Comparison of ENCODE assay signal across 36 cellular contexts in genomic region chr6:110246900-110247546, GRCh38.
"Had no signal": no experiment of that assay in that cellular context is flagged by ENCODE, and none has a peak within 500 bp of the region (broad histone marks: within the 10 kb centered on the region; RNA-seq: fewer than 3 reads in every experiment).

No MANE protein-coding gene starts in this region.

- H3K27ac Mint-ChIP-seq: activated B cell treated with CpG ODN at 0.5 μM for 24 hours; activated CD4-positive, alpha-beta memory T cell treated with anti-CD3 and anti-CD28 coated beads for 36 hours; activated CD4-positive, alpha-beta T cell treated with anti-CD3 and anti-CD28 coated beads, Interleukin-2, amount 10 ng/mL, durations not matched to agents 24 days and 14 days; activated CD8-positive, alpha-beta T cell treated with anti-CD3 and anti-CD28 coated beads for 36 hours; activated naive CD4-positive, alpha-beta T cell treated with anti-CD3 and anti-CD28 coated beads for 36 hours; activated naive CD4-positive, alpha-beta T cell treated with anti-CD3 and anti-CD28 coated beads, Interleukin-2, amount 50 U/mL, for 72 hours; activated naive CD8-positive, alpha-beta T cell treated with anti-CD3 and anti-CD28 coated beads for 36 hours; activated T-cell treated with anti-CD3 and anti-CD28 coated beads, Interleukin-2, amount 50 U/mL, for 72 hours; activated T-helper 1 cell treated with anti-CD3 and anti-CD28 coated beads, Interleukin-12 subunit alpha, Interleukin-12 subunit beta, Interleukin-2, Interleukin-4 antibody, amounts not matched to agents 30 ng/mL and 10 ng/mL and 1 ng/mL, durations not matched to agents 14 hours and 24 hours and 36 hours; activated T-helper 17 cell treated with anti-CD3 and anti-CD28 coated beads, Interleukin-2, amount 50 U/mL, for 72 hours; T-helper 1 cell treated with Interleukin-12 subunit alpha and Interleukin-12 subunit beta and Interleukin-4 antibody, amounts not matched to agents 30 μg/mL and 1 μg/mL, for 36 hours; T-helper 2 cell treated with Interferon-gamma antibody and Interleukin-4, amounts not matched to agents 5 μg/mL and 100 μg/mL, for 36 hours had no signal

- H3K4me1 ChIP-seq: adrenal gland, body of pancreas, breast epithelium had no signal

- H3K36me3 ChIP-seq: adrenal gland, brain microvascular endothelial cell, breast epithelium had no signal

- ATAC-seq: activated CD8-positive, alpha-beta T cell treated with anti-CD3 and anti-CD28 coated beads for 36 hours; activated naive CD4-positive, alpha-beta T cell treated with anti-CD3 and anti-CD28 coated beads, Interleukin-2, amount 50 U/mL, for 72 hours; activated T-cell treated with anti-CD3 and anti-CD28 coated beads, Interleukin-2, amount 50 U/mL, for 4 hours; activated T-cell treated with anti-CD3 and anti-CD28 coated beads, Interleukin-2, amount 50 U/mL, for 72 hours; activated T-helper 17 cell treated with anti-CD3 and anti-CD28 coated beads, Interleukin-2, amount 50 U/mL, for 72 hours; body of pancreas had no signal

- H3K4me3 Mint-ChIP-seq: activated B cell treated with CpG ODN at 0.5 μM for 24 hours; activated CD4-positive, alpha-beta memory T cell treated with anti-CD3 and anti-CD28 coated beads for 36 hours; activated CD4-positive, alpha-beta T cell treated with anti-CD3 and anti-CD28 coated beads, Interleukin-2, amount 10 ng/mL, durations not matched to agents 24 days and 14 days; activated CD8-positive, alpha-beta T cell treated with anti-CD3 and anti-CD28 coated beads for 36 hours; activated naive CD4-positive, alpha-beta T cell treated with anti-CD3 and anti-CD28 coated beads for 36 hours; activated naive CD8-positive, alpha-beta T cell treated with anti-CD3 and anti-CD28 coated beads for 36 hours; activated T-cell treated with anti-CD3 and anti-CD28 coated beads, Interleukin-2, amount 50 U/mL, for 4 hours; activated T-cell treated with anti-CD3 and anti-CD28 coated beads, Interleukin-2, amount 50 U/mL, for 72 hours; activated T-helper 1 cell treated with anti-CD3 and anti-CD28 coated beads, Interleukin-12 subunit alpha, Interleukin-12 subunit beta, Interleukin-2, Interleukin-4 antibody, amounts not matched to agents 30 ng/mL and 10 ng/mL and 1 ng/mL, durations not matched to agents 14 hours and 24 hours and 36 hours; activated T-helper 17 cell treated with anti-CD3 and anti-CD28 coated beads, Interleukin-2, amount 50 U/mL, for 72 hours; T-helper 1 cell treated with Interleukin-12 subunit alpha and Interleukin-12 subunit beta and Interleukin-4 antibody, amounts not matched to agents 30 μg/mL and 1 μg/mL, for 36 hours; T-helper 2 cell treated with Interferon-gamma antibody and Interleukin-4, amounts not matched to agents 5 μg/mL and 100 μg/mL, for 36 hours had no signal

- H3K9me3 ChIP-seq: adrenal gland, body of pancreas, breast epithelium had no signal

- DNase-seq: activated B cell treated with CpG ODN at 0.5 μM for 24 hours; activated CD4-positive, alpha-beta memory T cell treated with anti-CD3 and anti-CD28 coated beads for 36 hours; activated CD4-positive, alpha-beta T cell treated with anti-CD3 and anti-CD28 coated beads for 4 hours; activated CD4-positive, alpha-beta T cell treated with anti-CD3 and anti-CD28 coated beads, Interleukin-2, amount 10 ng/mL, durations not matched to agents 24 days and 14 days; activated CD4-positive, alpha-beta T cell treated with anti-CD3 and anti-CD28 coated beads, Interleukin-2, amount 50 U/mL, for 1 hour; activated CD4-positive, alpha-beta T cell treated with anti-CD3 and anti-CD28 coated beads, Interleukin-2, amount 50 U/mL, for 4 hours; activated CD4-positive, CD25-positive, alpha-beta regulatory T cell treated with anti-CD3 and anti-CD28 coated beads, Interleukin-2, amount 50 U/mL, for 72 hours; activated CD8-positive, alpha-beta memory T cell treated with anti-CD3 and anti-CD28 coated beads, Interleukin-2, amount 50 U/mL, for 4 hours; activated CD8-positive, alpha-beta T cell treated with anti-CD3 and anti-CD28 coated beads for 36 hours; activated effector memory CD4-positive, alpha-beta T cell treated with anti-CD3 and anti-CD28 coated beads, Interleukin-2, amount 50 U/mL, for 16 hours; activated gamma-delta T cell treated with Interleukin-2 at 50 U/mL for 16 hours; activated naive CD4-positive, alpha-beta T cell; activated naive CD4-positive, alpha-beta T cell treated with anti-CD3 and anti-CD28 coated beads for 36 hours; activated naive CD4-positive, alpha-beta T cell treated with anti-CD3 and anti-CD28 coated beads, Interleukin-2, amount 50 U/mL, for 16 hours; activated naive CD8-positive, alpha-beta T cell treated with anti-CD3 and anti-CD28 coated beads for 36 hours; activated T-cell treated with anti-CD3 and anti-CD28 coated beads for 4 hours; activated T-cell treated with anti-CD3 and anti-CD28 coated beads, Interleukin-2, amount 50 U/mL, for 1 hour; activated T-cell treated with anti-CD3 and anti-CD28 coated beads, Interleukin-2, amount 50 U/mL, for 4 hours; activated T-cell treated with anti-CD3 and anti-CD28 coated beads, Interleukin-2, amount 50 U/mL, for 72 hours; adrenal gland; amniotic stem cell; aorta; body of pancreas; brain microvascular endothelial cell; central memory CD4-positive, alpha-beta T cell; T-helper 2 cell; T-helper 9 cell had no signal

- H3K27ac ChIP-seq: adrenal gland, body of pancreas, brain microvascular endothelial cell, breast epithelium, VCaP had no signal

- FAIRE-seq: astrocyte, TTC549 had no signal

- H3K27me3 Mint-ChIP-seq: activated B cell treated with CpG ODN at 0.5 μM for 24 hours; activated CD4-positive, alpha-beta memory T cell treated with anti-CD3 and anti-CD28 coated beads for 36 hours; activated CD4-positive, alpha-beta T cell treated with anti-CD3 and anti-CD28 coated beads, Interleukin-2, amount 10 ng/mL, durations not matched to agents 24 days and 14 days; activated CD8-positive, alpha-beta T cell treated with anti-CD3 and anti-CD28 coated beads for 36 hours; activated naive CD8-positive, alpha-beta T cell treated with anti-CD3 and anti-CD28 coated beads for 36 hours; activated T-helper 17 cell treated with anti-CD3 and anti-CD28 coated beads, Interleukin-2, amount 50 U/mL, for 72 hours had no signal

- H3K4me1 Mint-ChIP-seq: activated B cell treated with CpG ODN at 0.5 μM for 24 hours; activated CD4-positive, alpha-beta T cell treated with anti-CD3 and anti-CD28 coated beads, Interleukin-2, amount 10 ng/mL, durations not matched to agents 24 days and 14 days; activated naive CD8-positive, alpha-beta T cell treated with anti-CD3 and anti-CD28 coated beads for 36 hours; activated T-helper 17 cell treated with anti-CD3 and anti-CD28 coated beads, Interleukin-2, amount 50 U/mL, for 72 hours had no signal

- H3K9me3 Mint-ChIP-seq: activated CD8-positive, alpha-beta T cell treated with anti-CD3 and anti-CD28 coated beads for 36 hours; activated T-cell treated with anti-CD3 and anti-CD28 coated beads, Interleukin-2, amount 50 U/mL, for 4 hours; activated T-helper 1 cell treated with anti-CD3 and anti-CD28 coated beads, Interleukin-12 subunit alpha, Interleukin-12 subunit beta, Interleukin-2, Interleukin-4 antibody, amounts not matched to agents 30 ng/mL and 10 ng/mL and 1 ng/mL, durations not matched to agents 14 hours and 24 hours and 36 hours; activated T-helper 17 cell treated with anti-CD3 and anti-CD28 coated beads, Interleukin-2, amount 50 U/mL, for 72 hours; T-helper 2 cell treated with Interferon-gamma antibody and Interleukin-4, amounts not matched to agents 5 μg/mL and 100 μg/mL, for 36 hours had no signal

- H3K27me3 ChIP-seq: adrenal gland, body of pancreas, brain microvascular endothelial cell, breast epithelium had no signal

- H3K4me3 ChIP-seq: adrenal gland, body of pancreas, breast epithelium had no signal
